12 cellular contexts compared by ENCODE assay signal in genomic region chr17:74730491-74731346, GRCh38. TPM values are rescaled to one million over a fixed set of nuclear protein-coding genes. Genes with fewer than 3 reads are reported as not detected.
DNase-seq lines count a peak whose midpoint lies in the region; ATAC-seq and TF ChIP-seq lines count a peak whose summit lies in the region.
"Had no signal": no experiment of that assay in that cellular context is flagged by ENCODE, and none has a peak within 500 bp of the region (broad histone marks: within the 10 kb centered on the region; RNA-seq: fewer than 3 reads in every experiment).

No MANE protein-coding gene starts in this region.

- CTCF ChIA-PET in CD8-positive, alpha-beta memory T cell (lab: Charles Lee) = interaction anchor here (1.8 to 2.2 kb wide), 2 partner anchors 7 to 73 kb away, joined by 7 to 9 read pairs; no protein-coding TSS in a partner anchor

- no peaks in the 10 kb centered on the region for H3K27me3 ChIP-seq in CD8-positive, alpha-beta memory T cell (ENCODE audit: insufficient read depth, low read length, poor library complexity, severe bottlenecking)
- peaks cover 22% of the 10 kb centered on the region for H3K27me3 ChIP-seq in neural progenitor cell

- no peak overlapping the region for H3K4me2 ChIP-seq in neural progenitor cell

- no peaks in the 10 kb centered on the region for H3K9me3 Mint-ChIP-seq in CD8-positive, alpha-beta memory T cell
- H3K9me3 Mint-ChIP-seq in activated T-cell treated with anti-CD3 and anti-CD28 coated beads, Interleukin-2, amount 50 U/mL, for 72 hours = no peaks in the 10 kb centered on the region
- no peaks in the 10 kb centered on the region for H3K9me3 Mint-ChIP-seq in natural killer cell treated with Interleukin-12 subunit alpha and Interleukin-12 subunit beta and Interleukin-15 and Interleukin-18, amount 100 ng/mL, for 72 hours
- no peaks in the 10 kb centered on the region for H3K9me3 Mint-ChIP-seq in neural progenitor cell

- no peak overlapping the region for H2AFZ ChIP-seq in neural progenitor cell (replicated peaks)

- POLR2A ChIA-PET in CD8-positive, alpha-beta memory T cell (lab: Charles Lee) = interaction anchor here (1.5 kb wide), 1 partner anchor 24 kb away, joined by 4 read pairs; no protein-coding TSS in a partner anchor

- H3K4me1 Mint-ChIP-seq in CD8-positive, alpha-beta memory T cell = peaks cover 0 to 12% (median 3%) of the 10 kb centered on the region in 3 donors
- H3K4me1 Mint-ChIP-seq in activated T-cell treated with anti-CD3 and anti-CD28 coated beads, Interleukin-2, amount 50 U/mL, for 72 hours (ENCODE audit: low read depth) = peaks cover 8% of the 10 kb centered on the region
- H3K4me1 Mint-ChIP-seq in natural killer cell treated with Interleukin-12 subunit alpha and Interleukin-12 subunit beta and Interleukin-15 and Interleukin-18, amount 100 ng/mL, for 72 hours (ENCODE audit: low read depth in 2 of 2) = peaks cover 3 to 10% of the 10 kb centered on the region in 2 donors
- no peaks in the 10 kb centered on the region for H3K4me1 Mint-ChIP-seq in neural progenitor cell

- H3K4me3 Mint-ChIP-seq in CD8-positive, alpha-beta memory T cell = peak overlapping the region; percentile 21 to 82 (median 59)
- H3K4me3 Mint-ChIP-seq in activated T-cell treated with anti-CD3 and anti-CD28 coated beads, Interleukin-2, amount 50 U/mL, for 72 hours = no peak overlapping the region
- H3K4me3 Mint-ChIP-seq in natural killer cell treated with Interleukin-12 subunit alpha and Interleukin-12 subunit beta and Interleukin-15 and Interleukin-18, amount 100 ng/mL, for 72 hours = peak overlapping the region; percentile 31
- no peak overlapping the region for H3K4me3 Mint-ChIP-seq in neural progenitor cell

- DNase-seq in CD8-positive, alpha-beta memory T cell = peak in 4 of 5 donors; percentile 49 to 88 (median 72)
- DNase-seq in NOMO-1 treated with DMSO at 0.1 percent for 48 hours (lab: John Stamatoyannopoulos, UW; ENCODE audit: unreplicated experiment) (peak; percentile 54), neural progenitor cell (ENCODE audit: low spot score) (no peak)
- peak; percentile 63 to 67 for DNase-seq in activated T-cell treated with anti-CD3 and anti-CD28 coated beads, Interleukin-2, amount 50 U/mL, for 72 hours
- peak; percentile 92 for DNase-seq in natural killer cell treated with Interleukin-12 subunit alpha and Interleukin-12 subunit beta and Interleukin-15 and Interleukin-18, amount 100 ng/mL, for 72 hours (ENCODE audit: low spot score)
- DNase-seq: DMS 273 treated with DMSO at 0.1 percent for 48 hours, kidney, WERI-Rb-1 had no signal

- no peak overlapping the region for H3K9ac ChIP-seq in neural progenitor cell

- H3K36me3 Mint-ChIP-seq in CD8-positive, alpha-beta memory T cell = no peaks in the 10 kb centered on the region
- no peaks in the 10 kb centered on the region for H3K36me3 Mint-ChIP-seq in activated T-cell treated with anti-CD3 and anti-CD28 coated beads, Interleukin-2, amount 50 U/mL, for 72 hours (ENCODE audit: insufficient read depth in 2 of 2)
- no peaks in the 10 kb centered on the region for H3K36me3 Mint-ChIP-seq in natural killer cell treated with Interleukin-12 subunit alpha and Interleukin-12 subunit beta and Interleukin-15 and Interleukin-18, amount 100 ng/mL, for 72 hours
- no peaks in the 10 kb centered on the region for H3K36me3 Mint-ChIP-seq in neural progenitor cell

- H3K79me2 ChIP-seq in neural progenitor cell (ENCODE audit: low read depth) = no peaks in the 10 kb centered on the region

- H3K9me3 ChIP-seq in CD8-positive, alpha-beta memory T cell (ENCODE audit: low read length) = no peaks in the 10 kb centered on the region
- H3K9me3 ChIP-seq in neural progenitor cell (ENCODE audit: low read depth) = no peaks in the 10 kb centered on the region

- H3K27me3 Mint-ChIP-seq in CD8-positive, alpha-beta memory T cell = no peaks in the 10 kb centered on the region
- no peaks in the 10 kb centered on the region for H3K27me3 Mint-ChIP-seq in activated T-cell treated with anti-CD3 and anti-CD28 coated beads, Interleukin-2, amount 50 U/mL, for 72 hours (ENCODE audit: low read depth)
- peaks cover 8 to 11% of the 10 kb centered on the region in 2 donors for H3K27me3 Mint-ChIP-seq in natural killer cell treated with Interleukin-12 subunit alpha and Interleukin-12 subunit beta and Interleukin-15 and Interleukin-18, amount 100 ng/mL, for 72 hours
- H3K27me3 Mint-ChIP-seq in neural progenitor cell (ENCODE audit: insufficient read depth, low read depth) = peaks cover 9% of the 10 kb centered on the region

- no peak for TF ChIP-seq CTCF in neural progenitor cell (IDR thresholded peaks at IDR 0.05)

- peaks cover 28% of the 10 kb centered on the region for H3K4me1 ChIP-seq in CD8-positive, alpha-beta memory T cell (ENCODE audit: insufficient read depth, low read length)
- no peaks in the 10 kb centered on the region for H3K4me1 ChIP-seq in neural progenitor cell

- peak overlapping the region; percentile 12 for H3K4me3 ChIP-seq in CD8-positive, alpha-beta memory T cell (ENCODE audit: low read length)
- no peak overlapping the region for H3K4me3 ChIP-seq in neural progenitor cell

- no peak overlapping the region for H3K27ac ChIP-seq in CD8-positive, alpha-beta memory T cell (ENCODE audit: low read depth, low read length)
- H3K27ac ChIP-seq in neural progenitor cell = no peak overlapping the region

- ATAC-seq in activated T-cell treated with anti-CD3 and anti-CD28 coated beads, Interleukin-2, amount 50 U/mL, for 72 hours (replicated peaks in 1 of 2) = peak; percentile 86 to 88
- ATAC-seq in natural killer cell treated with Interleukin-12 subunit alpha and Interleukin-12 subunit beta and Interleukin-15 and Interleukin-18, amount 100 ng/mL, for 72 hours = peak; percentile 95 to 98
- no peak for ATAC-seq in GM18520 (IDR thresholded peaks at IDR 0.05; ENCODE audit: unreplicated experiment)
- no peak for ATAC-seq in GM19023 (IDR thresholded peaks at IDR 0.05; ENCODE audit: unreplicated experiment)
- ATAC-seq in HG02970 (IDR thresholded peaks at IDR 0.05; ENCODE audit: low FRiP score, unreplicated experiment) = no peak

- H3K27ac Mint-ChIP-seq in CD8-positive, alpha-beta memory T cell = peak overlapping the region; percentile 18 to 77 (median 72)
- H3K27ac Mint-ChIP-seq in activated T-cell treated with anti-CD3 and anti-CD28 coated beads, Interleukin-2, amount 50 U/mL, for 72 hours = no peak overlapping the region
- peak overlapping the region in 1 of 2 donors; percentile 56 for H3K27ac Mint-ChIP-seq in natural killer cell treated with Interleukin-12 subunit alpha and Interleukin-12 subunit beta and Interleukin-15 and Interleukin-18, amount 100 ng/mL, for 72 hours
- H3K27ac Mint-ChIP-seq in neural progenitor cell = no peak overlapping the region

- H4K20me1 ChIP-seq in neural progenitor cell (ENCODE audit: low read depth) = no peaks in the 10 kb centered on the region

- peaks cover 17% of the 10 kb centered on the region for H3F3A ChIP-seq in neural progenitor cell (ENCODE audit: low read depth)

- no peaks in the 10 kb centered on the region for H3K36me3 ChIP-seq in CD8-positive, alpha-beta memory T cell (ENCODE audit: insufficient read depth, low read length)
- no peaks in the 10 kb centered on the region for H3K36me3 ChIP-seq in neural progenitor cell
- H3K36me3 ChIP-seq: WERI-Rb-1 had no signal

RNA-seq across cellular contexts. Expression of gene RAB37, which starts 6.3 kb away (rescaled TPM):
- 1 to 10 TPM; 5.8 to 6.0 TPM for total RNA-seq in CD8-positive, alpha-beta memory T cell
- 125 TPM for polyA plus RNA-seq in CD8-positive, alpha-beta memory T cell
- total RNA-seq in activated T-cell treated with anti-CD3 and anti-CD28 coated beads, Interleukin-2, amount 50 U/mL, for 72 hours = 10 to 100 TPM; 13.6 to 18.1 TPM
- total RNA-seq in natural killer cell treated with Interleukin-12 subunit alpha and Interleukin-12 subunit beta and Interleukin-15 and Interleukin-18, amount 100 ng/mL, for 72 hours = 1 to 10 TPM; 1.3 to 3.3 TPM
- 1.5 and 4.3 TPM in 2 replicates for total RNA-seq in neural progenitor cell (ENCODE audit: low replicate concordance)

RNA-seq across cellular contexts. Expression of gene NHERF1, which starts 17.7 kb away (rescaled TPM):
- 100 to 1,000 TPM; 131 to 133 TPM for total RNA-seq in CD8-positive, alpha-beta memory T cell
- 674 TPM for polyA plus RNA-seq in CD8-positive, alpha-beta memory T cell
- total RNA-seq in activated T-cell treated with anti-CD3 and anti-CD28 coated beads, Interleukin-2, amount 50 U/mL, for 72 hours = 10 to 100 TPM; 78.8 to 81.2 TPM
- 100 to 1,000 TPM; 159 to 187 TPM for total RNA-seq in natural killer cell treated with Interleukin-12 subunit alpha and Interleukin-12 subunit beta and Interleukin-15 and Interleukin-18, amount 100 ng/mL, for 72 hours
- total RNA-seq in neural progenitor cell (ENCODE audit: low replicate concordance) = 27.1 and 63.8 TPM in 2 replicates

RNA-seq across cellular contexts. Expression of gene CD300LF, which starts 18.0 kb away (rescaled TPM):
- not detected for total RNA-seq in CD8-positive, alpha-beta memory T cell
- not detected for polyA plus RNA-seq in CD8-positive, alpha-beta memory T cell
- total RNA-seq in activated T-cell treated with anti-CD3 and anti-CD28 coated beads, Interleukin-2, amount 50 U/mL, for 72 hours = not detected
- 1 to 10 TPM in 1 of 2 donors, not detected in 1; 2.2 TPM for total RNA-seq in natural killer cell treated with Interleukin-12 subunit alpha and Interleukin-12 subunit beta and Interleukin-15 and Interleukin-18, amount 100 ng/mL, for 72 hours
- not detected in 2 replicates for total RNA-seq in neural progenitor cell (ENCODE audit: low replicate concordance)
- total RNA-seq: bronchial epithelial cell had no signal

RNA-seq across cellular contexts. Expression of gene NAT9, which starts 45.4 kb away (rescaled TPM):
- 10 to 100 TPM; 42.7 to 44.5 TPM for total RNA-seq in CD8-positive, alpha-beta memory T cell
- 17.1 TPM for polyA plus RNA-seq in CD8-positive, alpha-beta memory T cell
- 10 to 100 TPM; 49.7 to 58.4 TPM for total RNA-seq in activated T-cell treated with anti-CD3 and anti-CD28 coated beads, Interleukin-2, amount 50 U/mL, for 72 hours
- 10 to 100 TPM; 42.9 to 60.7 TPM for total RNA-seq in natural killer cell treated with Interleukin-12 subunit alpha and Interleukin-12 subunit beta and Interleukin-15 and Interleukin-18, amount 100 ng/mL, for 72 hours
- total RNA-seq in neural progenitor cell (ENCODE audit: low replicate concordance) = 68.9 and 75.3 TPM in 2 replicates

Comparison
In these comparisons a context has a peak if more than half of its experiments do, and no peak if none do; other contexts are left out.
1. H3K27ac Mint-ChIP-seq: peak in CD8-positive, alpha-beta memory T cell (8 of 8); none in activated T-cell treated with anti-CD3 and anti-CD28 coated beads, Interleukin-2, amount 50 U/mL, for 72 hours (single experiment) and neural progenitor cell (single experiment).
2. H3K4me3 Mint-ChIP-seq: peak in CD8-positive, alpha-beta memory T cell (7 of 7) and natural killer cell treated with Interleukin-12 subunit alpha and Interleukin-12 subunit beta and Interleukin-15 and Interleukin-18, amount 100 ng/mL, for 72 hours (single experiment); none in activated T-cell treated with anti-CD3 and anti-CD28 coated beads, Interleukin-2, amount 50 U/mL, for 72 hours (0 of 2) and neural progenitor cell (single experiment).
3. ATAC-seq: peak in activated T-cell treated with anti-CD3 and anti-CD28 coated beads, Interleukin-2, amount 50 U/mL, for 72 hours (2 of 2) and natural killer cell treated with Interleukin-12 subunit alpha and Interleukin-12 subunit beta and Interleukin-15 and Interleukin-18, amount 100 ng/mL, for 72 hours (2 of 2); none in GM18520 (single experiment), GM19023 (single experiment) and HG02970 (single experiment).